In the genomic region with DNA sequence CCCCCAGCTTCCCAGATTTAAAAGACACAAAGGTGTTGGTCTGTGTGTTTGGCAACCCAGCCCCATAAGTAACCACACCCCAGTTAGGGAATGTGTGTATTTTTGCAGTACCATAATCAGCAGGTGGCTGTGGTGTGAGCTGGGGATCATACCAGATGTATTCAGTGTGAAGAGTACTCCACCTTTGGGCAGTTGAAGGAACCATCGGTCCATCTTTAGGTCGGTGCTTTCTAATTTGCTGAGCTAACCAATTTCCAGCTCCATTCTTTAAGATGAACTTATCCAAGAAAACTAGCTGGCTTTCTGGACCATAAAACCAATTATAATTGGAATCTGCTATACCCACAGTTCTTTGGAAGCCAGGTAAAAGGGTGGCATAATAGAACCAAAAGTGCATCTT, we compare ENCODE assay signal across 1 cellular context.
A peak's percentile ranks its signal among the peaks of the same experiment; 100 is the strongest.
TF ChIP-seq lines count a peak whose summit lies in the region.

No MANE protein-coding gene starts in this region.

TF ChIP-seq in H1, 55 proteins besides CTCF, POLR2A, EP300 and RAD21:
- TF ChIP-seq, protein P1, sequence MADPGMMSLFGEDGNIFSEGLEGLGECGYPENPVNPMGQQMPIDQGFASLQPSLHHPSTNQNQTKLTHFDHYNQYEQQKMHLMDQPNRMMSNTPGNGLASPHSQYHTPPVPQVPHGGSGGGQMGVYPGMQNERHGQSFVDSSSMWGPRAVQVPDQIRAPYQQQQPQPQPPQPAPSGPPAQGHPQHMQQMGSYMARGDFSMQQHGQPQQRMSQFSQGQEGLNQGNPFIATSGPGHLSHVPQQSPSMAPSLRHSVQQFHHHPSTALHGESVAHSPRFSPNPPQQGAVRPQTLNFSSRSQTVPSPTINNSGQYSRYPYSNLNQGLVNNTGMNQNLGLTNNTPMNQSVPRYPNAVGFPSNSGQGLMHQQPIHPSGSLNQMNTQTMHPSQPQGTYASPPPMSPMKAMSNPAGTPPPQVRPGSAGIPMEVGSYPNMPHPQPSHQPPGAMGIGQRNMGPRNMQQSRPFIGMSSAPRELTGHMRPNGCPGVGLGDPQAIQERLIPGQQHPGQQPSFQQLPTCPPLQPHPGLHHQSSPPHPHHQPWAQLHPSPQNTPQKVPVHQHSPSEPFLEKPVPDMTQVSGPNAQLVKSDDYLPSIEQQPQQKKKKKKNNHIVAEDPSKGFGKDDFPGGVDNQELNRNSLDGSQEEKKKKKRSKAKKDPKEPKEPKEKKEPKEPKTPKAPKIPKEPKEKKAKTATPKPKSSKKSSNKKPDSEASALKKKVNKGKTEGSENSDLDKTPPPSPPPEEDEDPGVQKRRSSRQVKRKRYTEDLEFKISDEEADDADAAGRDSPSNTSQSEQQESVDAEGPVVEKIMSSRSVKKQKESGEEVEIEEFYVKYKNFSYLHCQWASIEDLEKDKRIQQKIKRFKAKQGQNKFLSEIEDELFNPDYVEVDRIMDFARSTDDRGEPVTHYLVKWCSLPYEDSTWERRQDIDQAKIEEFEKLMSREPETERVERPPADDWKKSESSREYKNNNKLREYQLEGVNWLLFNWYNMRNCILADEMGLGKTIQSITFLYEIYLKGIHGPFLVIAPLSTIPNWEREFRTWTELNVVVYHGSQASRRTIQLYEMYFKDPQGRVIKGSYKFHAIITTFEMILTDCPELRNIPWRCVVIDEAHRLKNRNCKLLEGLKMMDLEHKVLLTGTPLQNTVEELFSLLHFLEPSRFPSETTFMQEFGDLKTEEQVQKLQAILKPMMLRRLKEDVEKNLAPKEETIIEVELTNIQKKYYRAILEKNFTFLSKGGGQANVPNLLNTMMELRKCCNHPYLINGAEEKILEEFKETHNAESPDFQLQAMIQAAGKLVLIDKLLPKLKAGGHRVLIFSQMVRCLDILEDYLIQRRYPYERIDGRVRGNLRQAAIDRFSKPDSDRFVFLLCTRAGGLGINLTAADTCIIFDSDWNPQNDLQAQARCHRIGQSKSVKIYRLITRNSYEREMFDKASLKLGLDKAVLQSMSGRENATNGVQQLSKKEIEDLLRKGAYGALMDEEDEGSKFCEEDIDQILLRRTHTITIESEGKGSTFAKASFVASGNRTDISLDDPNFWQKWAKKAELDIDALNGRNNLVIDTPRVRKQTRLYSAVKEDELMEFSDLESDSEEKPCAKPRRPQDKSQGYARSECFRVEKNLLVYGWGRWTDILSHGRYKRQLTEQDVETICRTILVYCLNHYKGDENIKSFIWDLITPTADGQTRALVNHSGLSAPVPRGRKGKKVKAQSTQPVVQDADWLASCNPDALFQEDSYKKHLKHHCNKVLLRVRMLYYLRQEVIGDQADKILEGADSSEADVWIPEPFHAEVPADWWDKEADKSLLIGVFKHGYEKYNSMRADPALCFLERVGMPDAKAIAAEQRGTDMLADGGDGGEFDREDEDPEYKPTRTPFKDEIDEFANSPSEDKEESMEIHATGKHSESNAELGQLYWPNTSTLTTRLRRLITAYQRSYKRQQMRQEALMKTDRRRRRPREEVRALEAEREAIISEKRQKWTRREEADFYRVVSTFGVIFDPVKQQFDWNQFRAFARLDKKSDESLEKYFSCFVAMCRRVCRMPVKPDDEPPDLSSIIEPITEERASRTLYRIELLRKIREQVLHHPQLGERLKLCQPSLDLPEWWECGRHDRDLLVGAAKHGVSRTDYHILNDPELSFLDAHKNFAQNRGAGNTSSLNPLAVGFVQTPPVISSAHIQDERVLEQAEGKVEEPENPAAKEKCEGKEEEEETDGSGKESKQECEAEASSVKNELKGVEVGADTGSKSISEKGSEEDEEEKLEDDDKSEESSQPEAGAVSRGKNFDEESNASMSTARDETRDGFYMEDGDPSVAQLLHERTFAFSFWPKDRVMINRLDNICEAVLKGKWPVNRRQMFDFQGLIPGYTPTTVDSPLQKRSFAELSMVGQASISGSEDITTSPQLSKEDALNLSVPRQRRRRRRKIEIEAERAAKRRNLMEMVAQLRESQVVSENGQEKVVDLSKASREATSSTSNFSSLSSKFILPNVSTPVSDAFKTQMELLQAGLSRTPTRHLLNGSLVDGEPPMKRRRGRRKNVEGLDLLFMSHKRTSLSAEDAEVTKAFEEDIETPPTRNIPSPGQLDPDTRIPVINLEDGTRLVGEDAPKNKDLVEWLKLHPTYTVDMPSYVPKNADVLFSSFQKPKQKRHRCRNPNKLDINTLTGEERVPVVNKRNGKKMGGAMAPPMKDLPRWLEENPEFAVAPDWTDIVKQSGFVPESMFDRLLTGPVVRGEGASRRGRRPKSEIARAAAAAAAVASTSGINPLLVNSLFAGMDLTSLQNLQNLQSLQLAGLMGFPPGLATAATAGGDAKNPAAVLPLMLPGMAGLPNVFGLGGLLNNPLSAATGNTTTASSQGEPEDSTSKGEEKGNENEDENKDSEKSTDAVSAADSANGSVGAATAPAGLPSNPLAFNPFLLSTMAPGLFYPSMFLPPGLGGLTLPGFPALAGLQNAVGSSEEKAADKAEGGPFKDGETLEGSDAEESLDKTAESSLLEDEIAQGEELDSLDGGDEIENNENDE (IDR thresholded peaks at IDR 0.05; ENCODE audit: insufficient replicate concordance, low read length), result no peak
- TF ChIP-seq MAFK (IDR thresholded peaks at IDR 0.05; ENCODE audit: low read depth, low read length) (peak; percentile 56), GTF2F1 (IDR thresholded peaks at IDR 0.05; ENCODE audit: borderline replicate concordance, low read depth, low read length) (no peak)
